Comparison of ENCODE assay signal across 1 cellular context in the genomic region with DNA sequence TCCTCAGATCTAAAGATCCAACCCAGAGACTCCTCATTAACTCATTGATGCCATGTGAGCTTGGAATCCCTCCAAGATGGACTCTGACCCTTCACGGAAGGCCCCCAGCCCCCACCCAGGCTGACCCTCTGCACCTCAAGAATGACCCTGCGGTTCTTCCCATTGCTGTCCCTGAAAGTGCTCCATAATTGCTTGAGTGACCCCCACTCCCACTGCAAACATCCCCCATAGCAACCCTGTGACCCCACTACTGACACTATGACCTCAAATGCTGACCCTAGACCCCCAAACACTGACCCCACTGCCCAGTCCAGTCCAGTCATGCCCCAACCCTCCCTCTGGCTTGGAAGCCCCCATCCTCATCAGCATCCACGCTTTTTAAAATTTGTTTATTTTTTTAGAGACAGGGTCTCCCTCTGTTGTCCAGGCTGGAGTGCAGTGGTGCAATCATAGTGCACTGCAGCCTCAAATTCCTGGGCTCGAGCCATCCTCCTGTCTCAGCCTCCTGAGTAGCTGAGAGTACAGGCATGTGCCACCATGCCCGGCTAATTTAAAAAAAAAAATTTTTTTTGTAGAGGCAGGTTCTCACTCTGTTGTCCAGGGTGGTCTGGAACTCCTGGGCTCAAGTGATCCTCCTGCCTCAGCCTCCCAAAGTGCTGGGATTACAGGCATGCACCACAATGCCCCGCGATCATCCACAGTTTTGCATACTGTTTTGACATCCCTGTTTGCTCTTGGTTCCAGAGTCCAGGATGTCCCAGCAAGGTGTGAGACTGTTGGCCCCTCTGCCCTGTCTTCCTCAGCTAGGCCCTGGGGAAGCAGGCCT.
TF ChIP-seq lines count a peak whose summit lies in the region.

No MANE protein-coding gene starts in this region.

TF ChIP-seq in HepG2, 621 proteins besides CTCF, POLR2A, EP300 and RAD21 (continued from another document and continues in another):
- no peak for TF ChIP-seq RERE (CRISPR knock-in tag; IDR thresholded peaks at IDR 0.05; ENCODE audit: low read depth)
- no peak for TF ChIP-seq DDIT3 (CRISPR knock-in tag; IDR thresholded peaks at IDR 0.05)
- TF ChIP-seq PHF21A (CRISPR knock-in tag; IDR thresholded peaks at IDR 0.05): peak; percentile 79; the same call in 1 of the 2 replicates
- TF ChIP-seq NONO (IDR thresholded peaks at IDR 0.05): no peak
- 0 out of 2 replicates have a peak, but pooled peaks have one; percentile 27 for TF ChIP-seq NONO (CRISPR knock-in tag; conservative IDR thresholded peaks at IDR 0.05)
- no peak for TF ChIP-seq HNRNPH1 (optimal IDR thresholded peaks at IDR 0.05; ENCODE audit: low read depth, low read length)
- no peak for TF ChIP-seq MXI1 (IDR thresholded peaks at IDR 0.05; ENCODE audit: borderline replicate concordance, low read depth, low read length)
- TF ChIP-seq HDAC1 (CRISPR knock-in tag; IDR thresholded peaks at IDR 0.05): peak; percentile 81
- TF ChIP-seq THAP11 (CRISPR knock-in tag; IDR thresholded peaks at IDR 0.05): peak; percentile 23; the same call in 1 of the 2 replicates
- TF ChIP-seq TIGD3 (CRISPR knock-in tag; IDR thresholded peaks at IDR 0.05; ENCODE audit: borderline replicate concordance): no peak
- 0 out of 2 replicates have a peak, but pooled peaks have one; percentile 14 for TF ChIP-seq NCOA2 (CRISPR knock-in tag; IDR thresholded peaks at IDR 0.05)
- TF ChIP-seq PAXIP1 (CRISPR knock-in tag; conservative IDR thresholded peaks at IDR 0.05): peak; percentile 58; the same call in 1 of the 2 replicates
- no peak for TF ChIP-seq ZBTB7B (CRISPR knock-in tag; IDR thresholded peaks at IDR 0.05)
- TF ChIP-seq ZNF770 (CRISPR knock-in tag; IDR thresholded peaks at IDR 0.05): peak; percentile 97
- peak; percentile 89 for TF ChIP-seq HNF4A (CRISPR knock-in tag; IDR thresholded peaks at IDR 0.05)
- TF ChIP-seq, protein P1, sequence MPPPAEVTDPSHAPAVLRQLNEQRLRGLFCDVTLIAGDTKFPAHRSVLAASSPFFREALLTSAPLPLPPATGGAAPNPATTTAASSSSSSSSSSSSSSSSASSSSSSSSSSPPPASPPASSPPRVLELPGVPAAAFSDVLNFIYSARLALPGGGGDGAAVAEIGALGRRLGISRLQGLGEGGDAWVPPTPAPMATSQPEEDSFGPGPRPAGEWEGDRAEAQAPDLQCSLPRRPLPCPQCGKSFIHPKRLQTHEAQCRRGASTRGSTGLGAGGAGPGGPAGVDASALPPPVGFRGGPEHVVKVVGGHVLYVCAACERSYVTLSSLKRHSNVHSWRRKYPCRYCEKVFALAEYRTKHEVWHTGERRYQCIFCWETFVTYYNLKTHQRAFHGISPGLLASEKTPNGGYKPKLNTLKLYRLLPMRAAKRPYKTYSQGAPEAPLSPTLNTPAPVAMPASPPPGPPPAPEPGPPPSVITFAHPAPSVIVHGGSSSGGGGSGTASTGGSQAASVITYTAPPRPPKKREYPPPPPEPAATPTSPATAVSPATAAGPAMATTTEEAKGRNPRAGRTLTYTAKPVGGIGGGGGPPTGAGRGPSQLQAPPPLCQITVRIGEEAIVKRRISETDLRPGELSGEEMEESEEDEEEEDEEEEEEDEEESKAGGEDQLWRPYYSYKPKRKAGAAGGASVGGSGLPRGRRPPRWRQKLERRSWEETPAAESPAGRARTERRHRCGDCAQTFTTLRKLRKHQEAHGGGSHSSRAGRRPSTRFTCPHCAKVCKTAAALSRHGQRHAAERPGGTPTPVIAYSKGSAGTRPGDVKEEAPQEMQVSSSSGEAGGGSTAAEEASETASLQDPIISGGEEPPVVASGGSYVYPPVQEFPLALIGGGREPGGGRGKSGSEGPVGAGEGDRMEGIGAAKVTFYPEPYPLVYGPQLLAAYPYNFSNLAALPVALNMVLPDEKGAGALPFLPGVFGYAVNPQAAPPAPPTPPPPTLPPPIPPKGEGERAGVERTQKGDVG (CRISPR knock-in tag; IDR thresholded peaks at IDR 0.05; ENCODE audit: borderline replicate concordance): 0 out of 2 replicates have a peak, but pooled peaks have one; percentile 17
- TF ChIP-seq KDM1A (CRISPR knock-in tag; IDR thresholded peaks at IDR 0.05): peak; percentile 60; the same call in 1 of the 2 replicates
- TF ChIP-seq, protein P2, sequence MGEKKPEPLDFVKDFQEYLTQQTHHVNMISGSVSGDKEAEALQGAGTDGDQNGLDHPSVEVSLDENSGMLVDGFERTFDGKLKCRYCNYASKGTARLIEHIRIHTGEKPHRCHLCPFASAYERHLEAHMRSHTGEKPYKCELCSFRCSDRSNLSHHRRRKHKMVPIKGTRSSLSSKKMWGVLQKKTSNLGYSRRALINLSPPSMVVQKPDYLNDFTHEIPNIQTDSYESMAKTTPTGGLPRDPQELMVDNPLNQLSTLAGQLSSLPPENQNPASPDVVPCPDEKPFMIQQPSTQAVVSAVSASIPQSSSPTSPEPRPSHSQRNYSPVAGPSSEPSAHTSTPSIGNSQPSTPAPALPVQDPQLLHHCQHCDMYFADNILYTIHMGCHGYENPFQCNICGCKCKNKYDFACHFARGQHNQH (CRISPR knock-in tag; IDR thresholded peaks at IDR 0.05): peak; percentile 9
- no peak for TF ChIP-seq SP1 (IDR thresholded peaks at IDR 0.05)
- TF ChIP-seq SP1 (CRISPR knock-in tag; IDR thresholded peaks at IDR 0.05): peak; percentile 23; the same call in 1 of the 2 replicates
- TF ChIP-seq SAP130 (CRISPR knock-in tag; IDR thresholded peaks at IDR 0.05; ENCODE audit: low read depth): peak; percentile 66; the same call in 1 of the 2 replicates
- TF ChIP-seq KLF16 (CRISPR knock-in tag; IDR thresholded peaks at IDR 0.05): no peak
- TF ChIP-seq BRF2 (CRISPR knock-in tag; IDR thresholded peaks at IDR 0.05): 0 out of 2 replicates have a peak, but pooled peaks have one; percentile 12
- TF ChIP-seq ZBTB26 (CRISPR knock-in tag; IDR thresholded peaks at IDR 0.05; ENCODE audit: borderline replicate concordance): no peak
- peak; percentile 89 for TF ChIP-seq ZFX (CRISPR knock-in tag; IDR thresholded peaks at IDR 0.05; ENCODE audit: low read depth)
- TF ChIP-seq THAP7 (CRISPR knock-in tag; IDR thresholded peaks at IDR 0.05): 0 out of 2 replicates have a peak, but pooled peaks have one; percentile 29
